Comparison of ENCODE assay signal across 1 cellular context in the genomic region with DNA sequence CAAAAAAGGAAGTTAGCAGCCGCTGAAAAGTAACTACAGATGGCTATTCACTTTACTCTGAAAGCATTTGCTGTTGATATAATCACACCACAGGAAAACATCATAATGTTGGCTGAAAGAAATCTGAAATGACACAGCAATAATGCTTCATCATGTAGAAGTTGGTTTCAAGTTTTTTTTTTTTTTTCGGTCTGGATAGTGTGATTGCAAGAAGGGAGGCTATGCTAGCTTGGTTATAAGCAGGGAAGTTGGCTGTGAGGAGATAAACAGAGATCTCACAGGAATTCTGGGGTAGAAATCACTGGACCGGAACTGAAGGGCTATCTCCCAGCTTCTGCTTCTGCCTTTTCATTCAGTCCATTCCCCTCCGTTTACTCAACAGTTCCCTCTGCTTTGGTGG.
A peak's percentile ranks its signal among the peaks of the same experiment; 100 is the strongest.
TF ChIP-seq lines count a peak whose summit lies in the region.

No MANE protein-coding gene starts in this region.

TF ChIP-seq in K562, 482 proteins besides CTCF, POLR2A, EP300 and RAD21 (continued from another document and continues in another):
- TF ChIP-seq SPI1 (IDR thresholded peaks at IDR 0.05; ENCODE audit: borderline replicate concordance, low read depth, low read length) (peak; percentile 27; the same call in 1 of the 2 replicates), ZNF143 (CRISPR knock-in tag; IDR thresholded peaks at IDR 0.05) (no peak), SLC30A9 (CRISPR knock-in tag; IDR thresholded peaks at IDR 0.05) (no peak), HDGF (IDR thresholded peaks at IDR 0.05) (no peak), TAF15 (IDR thresholded peaks at IDR 0.05; ENCODE audit: low read depth, low read length) (no peak), SIN3B (IDR thresholded peaks at IDR 0.05; ENCODE audit: low read depth) (no peak), HNRNPK (IDR thresholded peaks at IDR 0.05; ENCODE audit: low read depth, low read length, poor library complexity, severe bottlenecking) (no peak), HDAC8 (tag; IDR thresholded peaks at IDR 0.05) (no peak), HDAC6 (IDR thresholded peaks at IDR 0.05; ENCODE audit: low read depth, low read length) (no peak), SETDB1 (IDR thresholded peaks at IDR 0.05; ENCODE audit: low read length) (no peak), PTTG1 (tag; IDR thresholded peaks at IDR 0.05; ENCODE audit: low read depth) (no peak), TFAM (CRISPR knock-in tag; conservative IDR thresholded peaks at IDR 0.05) (no peak), CBX8 (IDR thresholded peaks at IDR 0.05; ENCODE audit: borderline replicate concordance, extremely low read depth, low read depth, low read length, poor library complexity, severe bottlenecking) (no peak), KDM5B (IDR thresholded peaks at IDR 0.05; ENCODE audit: insufficient replicate concordance, low read depth, low read length) (no peak), CHD2 (IDR thresholded peaks at IDR 0.05; ENCODE audit: low read depth, low read length) (no peak), ZNF75A (CRISPR knock-in tag; IDR thresholded peaks at IDR 0.05) (no peak), STAT5B (CRISPR knock-in tag; IDR thresholded peaks at IDR 0.05) (no peak), RBM22 (IDR thresholded peaks at IDR 0.05; ENCODE audit: low read depth, low read length, poor library complexity, severe bottlenecking) (no peak), HNRNPH1 (optimal IDR thresholded peaks at IDR 0.05; ENCODE audit: low read depth, low read length) (no peak), RBFOX2 (IDR thresholded peaks at IDR 0.05; ENCODE audit: low read depth, low read length) (no peak), DNMT1 (IDR thresholded peaks at IDR 0.05) (no peak), SMARCE1 (IDR thresholded peaks at IDR 0.05) (peak; percentile 94), MAFK (IDR thresholded peaks at IDR 0.05; ENCODE audit: low read length) (peak; percentile 89), CBFA2T2 (conservative IDR thresholded peaks at IDR 0.05) (peak; percentile 91), SMARCB1 (IDR thresholded peaks at IDR 0.05; ENCODE audit: insufficient read length, low read depth) (no peak), E2F3 (CRISPR knock-in tag; IDR thresholded peaks at IDR 0.05) (no peak), ZNF347 (CRISPR knock-in tag; IDR thresholded peaks at IDR 0.05; ENCODE audit: low read depth) (no peak), ESRRB (CRISPR knock-in tag; IDR thresholded peaks at IDR 0.05; ENCODE audit: borderline replicate concordance) (no peak), PRPF4 (IDR thresholded peaks at IDR 0.05; ENCODE audit: insufficient read depth, low read depth, low read length, poor library complexity, severe bottlenecking) (no peak), POLR2H (tag; IDR thresholded peaks at IDR 0.05; ENCODE audit: low read depth) (0 out of 2 replicates have a peak, but pooled peaks have one; percentile 43), RBM25 (IDR thresholded peaks at IDR 0.05; ENCODE audit: low read depth, low read length, severe bottlenecking) (no peak), TGIF2 (CRISPR knock-in tag; IDR thresholded peaks at IDR 0.05) (no peak), ZNF217 (CRISPR knock-in tag; IDR thresholded peaks at IDR 0.05) (no peak), GTF2A2 (tag; IDR thresholded peaks at IDR 0.05) (no peak), YY1 (IDR thresholded peaks at IDR 0.05; ENCODE audit: borderline replicate concordance in 1 of 3, control insufficient read depth in 1 of 3, extremely low read depth in 1 of 3, insufficient read depth in 3 of 3, insufficient read length in 1 of 3, insufficient replicate concordance in 2 of 3, low read depth in 1 of 3, low read length in 2 of 3) (no peak), NCOA1 (IDR thresholded peaks at IDR 0.05; ENCODE audit: low read depth) (peak; percentile 89), ZC3H11A (IDR thresholded peaks at IDR 0.05; ENCODE audit: low read depth, low read length) (no peak), CREM (IDR thresholded peaks at IDR 0.05; ENCODE audit: low read depth) (no peak), ARID1B (IDR thresholded peaks at IDR 0.05) (peak; percentile 94), MIER1 (IDR thresholded peaks at IDR 0.05; ENCODE audit: low read depth) (peak; percentile 52; the same call in 1 of the 2 replicates), ZNF830 (CRISPR knock-in tag; IDR thresholded peaks at IDR 0.05) (no peak), CEBPG (CRISPR knock-in tag; IDR thresholded peaks at IDR 0.05) (no peak), CEBPG (tag; conservative IDR thresholded peaks at IDR 0.05 in 1 of 2, IDR thresholded peaks at IDR 0.05 in 1 of 2) (no peak), XRCC3 (IDR thresholded peaks at IDR 0.05) (no peak), ZNF445 (CRISPR knock-in tag; IDR thresholded peaks at IDR 0.05; ENCODE audit: low read depth) (no peak)
- TF ChIP-seq, protein P1, sequence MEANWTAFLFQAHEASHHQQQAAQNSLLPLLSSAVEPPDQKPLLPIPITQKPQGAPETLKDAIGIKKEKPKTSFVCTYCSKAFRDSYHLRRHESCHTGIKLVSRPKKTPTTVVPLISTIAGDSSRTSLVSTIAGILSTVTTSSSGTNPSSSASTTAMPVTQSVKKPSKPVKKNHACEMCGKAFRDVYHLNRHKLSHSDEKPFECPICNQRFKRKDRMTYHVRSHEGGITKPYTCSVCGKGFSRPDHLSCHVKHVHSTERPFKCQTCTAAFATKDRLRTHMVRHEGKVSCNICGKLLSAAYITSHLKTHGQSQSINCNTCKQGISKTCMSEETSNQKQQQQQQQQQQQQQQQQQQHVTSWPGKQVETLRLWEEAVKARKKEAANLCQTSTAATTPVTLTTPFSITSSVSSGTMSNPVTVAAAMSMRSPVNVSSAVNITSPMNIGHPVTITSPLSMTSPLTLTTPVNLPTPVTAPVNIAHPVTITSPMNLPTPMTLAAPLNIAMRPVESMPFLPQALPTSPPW (CRISPR knock-in tag; IDR thresholded peaks at IDR 0.05) = no peak
- TF ChIP-seq, protein P2, sequence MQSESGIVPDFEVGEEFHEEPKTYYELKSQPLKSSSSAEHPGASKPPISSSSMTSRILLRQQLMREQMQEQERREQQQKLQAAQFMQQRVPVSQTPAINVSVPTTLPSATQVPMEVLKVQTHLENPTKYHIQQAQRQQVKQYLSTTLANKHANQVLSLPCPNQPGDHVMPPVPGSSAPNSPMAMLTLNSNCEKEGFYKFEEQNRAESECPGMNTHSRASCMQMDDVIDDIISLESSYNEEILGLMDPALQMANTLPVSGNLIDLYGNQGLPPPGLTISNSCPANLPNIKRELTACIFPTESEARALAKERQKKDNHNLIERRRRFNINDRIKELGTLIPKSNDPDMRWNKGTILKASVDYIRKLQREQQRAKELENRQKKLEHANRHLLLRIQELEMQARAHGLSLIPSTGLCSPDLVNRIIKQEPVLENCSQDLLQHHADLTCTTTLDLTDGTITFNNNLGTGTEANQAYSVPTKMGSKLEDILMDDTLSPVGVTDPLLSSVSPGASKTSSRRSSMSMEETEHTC (IDR thresholded peaks at IDR 0.05) = no peak
- TF ChIP-seq, protein P3, sequence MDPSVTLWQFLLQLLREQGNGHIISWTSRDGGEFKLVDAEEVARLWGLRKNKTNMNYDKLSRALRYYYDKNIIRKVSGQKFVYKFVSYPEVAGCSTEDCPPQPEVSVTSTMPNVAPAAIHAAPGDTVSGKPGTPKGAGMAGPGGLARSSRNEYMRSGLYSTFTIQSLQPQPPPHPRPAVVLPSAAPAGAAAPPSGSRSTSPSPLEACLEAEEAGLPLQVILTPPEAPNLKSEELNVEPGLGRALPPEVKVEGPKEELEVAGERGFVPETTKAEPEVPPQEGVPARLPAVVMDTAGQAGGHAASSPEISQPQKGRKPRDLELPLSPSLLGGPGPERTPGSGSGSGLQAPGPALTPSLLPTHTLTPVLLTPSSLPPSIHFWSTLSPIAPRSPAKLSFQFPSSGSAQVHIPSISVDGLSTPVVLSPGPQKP (CRISPR knock-in tag; IDR thresholded peaks at IDR 0.05) = no peak
- TF ChIP-seq, protein P4, sequence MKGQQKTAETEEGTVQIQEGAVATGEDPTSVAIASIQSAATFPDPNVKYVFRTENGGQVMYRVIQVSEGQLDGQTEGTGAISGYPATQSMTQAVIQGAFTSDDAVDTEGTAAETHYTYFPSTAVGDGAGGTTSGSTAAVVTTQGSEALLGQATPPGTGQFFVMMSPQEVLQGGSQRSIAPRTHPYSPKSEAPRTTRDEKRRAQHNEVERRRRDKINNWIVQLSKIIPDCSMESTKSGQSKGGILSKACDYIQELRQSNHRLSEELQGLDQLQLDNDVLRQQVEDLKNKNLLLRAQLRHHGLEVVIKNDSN (CRISPR knock-in tag; IDR thresholded peaks at IDR 0.05) = no peak
- TF ChIP-seq, protein P5, sequence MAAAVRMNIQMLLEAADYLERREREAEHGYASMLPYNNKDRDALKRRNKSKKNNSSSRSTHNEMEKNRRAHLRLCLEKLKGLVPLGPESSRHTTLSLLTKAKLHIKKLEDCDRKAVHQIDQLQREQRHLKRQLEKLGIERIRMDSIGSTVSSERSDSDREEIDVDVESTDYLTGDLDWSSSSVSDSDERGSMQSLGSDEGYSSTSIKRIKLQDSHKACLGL (CRISPR knock-in tag; IDR thresholded peaks at IDR 0.05; ENCODE audit: borderline replicate concordance, poor library complexity, severe bottlenecking) = no peak
- TF ChIP-seq, protein P6, sequence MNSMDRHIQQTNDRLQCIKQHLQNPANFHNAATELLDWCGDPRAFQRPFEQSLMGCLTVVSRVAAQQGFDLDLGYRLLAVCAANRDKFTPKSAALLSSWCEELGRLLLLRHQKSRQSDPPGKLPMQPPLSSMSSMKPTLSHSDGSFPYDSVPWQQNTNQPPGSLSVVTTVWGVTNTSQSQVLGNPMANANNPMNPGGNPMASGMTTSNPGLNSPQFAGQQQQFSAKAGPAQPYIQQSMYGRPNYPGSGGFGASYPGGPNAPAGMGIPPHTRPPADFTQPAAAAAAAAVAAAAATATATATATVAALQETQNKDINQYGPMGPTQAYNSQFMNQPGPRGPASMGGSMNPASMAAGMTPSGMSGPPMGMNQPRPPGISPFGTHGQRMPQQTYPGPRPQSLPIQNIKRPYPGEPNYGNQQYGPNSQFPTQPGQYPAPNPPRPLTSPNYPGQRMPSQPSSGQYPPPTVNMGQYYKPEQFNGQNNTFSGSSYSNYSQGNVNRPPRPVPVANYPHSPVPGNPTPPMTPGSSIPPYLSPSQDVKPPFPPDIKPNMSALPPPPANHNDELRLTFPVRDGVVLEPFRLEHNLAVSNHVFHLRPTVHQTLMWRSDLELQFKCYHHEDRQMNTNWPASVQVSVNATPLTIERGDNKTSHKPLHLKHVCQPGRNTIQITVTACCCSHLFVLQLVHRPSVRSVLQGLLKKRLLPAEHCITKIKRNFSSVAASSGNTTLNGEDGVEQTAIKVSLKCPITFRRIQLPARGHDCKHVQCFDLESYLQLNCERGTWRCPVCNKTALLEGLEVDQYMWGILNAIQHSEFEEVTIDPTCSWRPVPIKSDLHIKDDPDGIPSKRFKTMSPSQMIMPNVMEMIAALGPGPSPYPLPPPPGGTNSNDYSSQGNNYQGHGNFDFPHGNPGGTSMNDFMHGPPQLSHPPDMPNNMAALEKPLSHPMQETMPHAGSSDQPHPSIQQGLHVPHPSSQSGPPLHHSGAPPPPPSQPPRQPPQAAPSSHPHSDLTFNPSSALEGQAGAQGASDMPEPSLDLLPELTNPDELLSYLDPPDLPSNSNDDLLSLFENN (IDR thresholded peaks at IDR 0.05; ENCODE audit: low read depth in 2 of 2, low read length in 2 of 2) = peak in 1 of 2 experiments; percentile 38; a peak in 1 of 4 replicates
- TF ChIP-seq, protein P7, sequence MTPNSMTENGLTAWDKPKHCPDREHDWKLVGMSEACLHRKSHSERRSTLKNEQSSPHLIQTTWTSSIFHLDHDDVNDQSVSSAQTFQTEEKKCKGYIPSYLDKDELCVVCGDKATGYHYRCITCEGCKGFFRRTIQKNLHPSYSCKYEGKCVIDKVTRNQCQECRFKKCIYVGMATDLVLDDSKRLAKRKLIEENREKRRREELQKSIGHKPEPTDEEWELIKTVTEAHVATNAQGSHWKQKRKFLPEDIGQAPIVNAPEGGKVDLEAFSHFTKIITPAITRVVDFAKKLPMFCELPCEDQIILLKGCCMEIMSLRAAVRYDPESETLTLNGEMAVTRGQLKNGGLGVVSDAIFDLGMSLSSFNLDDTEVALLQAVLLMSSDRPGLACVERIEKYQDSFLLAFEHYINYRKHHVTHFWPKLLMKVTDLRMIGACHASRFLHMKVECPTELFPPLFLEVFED (CRISPR knock-in tag; conservative IDR thresholded peaks at IDR 0.05) = no peak
- TF ChIP-seq, protein P8, sequence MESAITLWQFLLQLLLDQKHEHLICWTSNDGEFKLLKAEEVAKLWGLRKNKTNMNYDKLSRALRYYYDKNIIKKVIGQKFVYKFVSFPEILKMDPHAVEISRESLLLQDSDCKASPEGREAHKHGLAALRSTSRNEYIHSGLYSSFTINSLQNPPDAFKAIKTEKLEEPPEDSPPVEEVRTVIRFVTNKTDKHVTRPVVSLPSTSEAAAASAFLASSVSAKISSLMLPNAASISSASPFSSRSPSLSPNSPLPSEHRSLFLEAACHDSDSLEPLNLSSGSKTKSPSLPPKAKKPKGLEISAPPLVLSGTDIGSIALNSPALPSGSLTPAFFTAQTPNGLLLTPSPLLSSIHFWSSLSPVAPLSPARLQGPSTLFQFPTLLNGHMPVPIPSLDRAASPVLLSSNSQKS (CRISPR knock-in tag; IDR thresholded peaks at IDR 0.05) = no peak
- TF ChIP-seq, protein P9, sequence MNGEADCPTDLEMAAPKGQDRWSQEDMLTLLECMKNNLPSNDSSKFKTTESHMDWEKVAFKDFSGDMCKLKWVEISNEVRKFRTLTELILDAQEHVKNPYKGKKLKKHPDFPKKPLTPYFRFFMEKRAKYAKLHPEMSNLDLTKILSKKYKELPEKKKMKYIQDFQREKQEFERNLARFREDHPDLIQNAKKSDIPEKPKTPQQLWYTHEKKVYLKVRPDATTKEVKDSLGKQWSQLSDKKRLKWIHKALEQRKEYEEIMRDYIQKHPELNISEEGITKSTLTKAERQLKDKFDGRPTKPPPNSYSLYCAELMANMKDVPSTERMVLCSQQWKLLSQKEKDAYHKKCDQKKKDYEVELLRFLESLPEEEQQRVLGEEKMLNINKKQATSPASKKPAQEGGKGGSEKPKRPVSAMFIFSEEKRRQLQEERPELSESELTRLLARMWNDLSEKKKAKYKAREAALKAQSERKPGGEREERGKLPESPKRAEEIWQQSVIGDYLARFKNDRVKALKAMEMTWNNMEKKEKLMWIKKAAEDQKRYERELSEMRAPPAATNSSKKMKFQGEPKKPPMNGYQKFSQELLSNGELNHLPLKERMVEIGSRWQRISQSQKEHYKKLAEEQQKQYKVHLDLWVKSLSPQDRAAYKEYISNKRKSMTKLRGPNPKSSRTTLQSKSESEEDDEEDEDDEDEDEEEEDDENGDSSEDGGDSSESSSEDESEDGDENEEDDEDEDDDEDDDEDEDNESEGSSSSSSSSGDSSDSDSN (IDR thresholded peaks at IDR 0.05; ENCODE audit: borderline replicate concordance in 1 of 2, low read depth in 2 of 2, low read length in 2 of 2) = no peak
- TF ChIP-seq, protein P10, sequence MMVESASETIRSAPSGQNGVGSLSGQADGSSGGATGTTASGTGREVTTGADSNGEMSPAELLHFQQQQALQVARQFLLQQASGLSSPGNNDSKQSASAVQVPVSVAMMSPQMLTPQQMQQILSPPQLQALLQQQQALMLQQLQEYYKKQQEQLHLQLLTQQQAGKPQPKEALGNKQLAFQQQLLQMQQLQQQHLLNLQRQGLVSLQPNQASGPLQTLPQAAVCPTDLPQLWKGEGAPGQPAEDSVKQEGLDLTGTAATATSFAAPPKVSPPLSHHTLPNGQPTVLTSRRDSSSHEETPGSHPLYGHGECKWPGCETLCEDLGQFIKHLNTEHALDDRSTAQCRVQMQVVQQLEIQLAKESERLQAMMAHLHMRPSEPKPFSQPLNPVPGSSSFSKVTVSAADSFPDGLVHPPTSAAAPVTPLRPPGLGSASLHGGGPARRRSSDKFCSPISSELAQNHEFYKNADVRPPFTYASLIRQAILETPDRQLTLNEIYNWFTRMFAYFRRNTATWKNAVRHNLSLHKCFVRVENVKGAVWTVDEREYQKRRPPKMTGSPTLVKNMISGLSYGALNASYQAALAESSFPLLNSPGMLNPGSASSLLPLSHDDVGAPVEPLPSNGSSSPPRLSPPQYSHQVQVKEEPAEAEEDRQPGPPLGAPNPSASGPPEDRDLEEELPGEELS (CRISPR knock-in tag; IDR thresholded peaks at IDR 0.05; ENCODE audit: borderline replicate concordance) = no peak
